Comparison of ENCODE assay signal across 23 cellular contexts in the genomic region with DNA sequence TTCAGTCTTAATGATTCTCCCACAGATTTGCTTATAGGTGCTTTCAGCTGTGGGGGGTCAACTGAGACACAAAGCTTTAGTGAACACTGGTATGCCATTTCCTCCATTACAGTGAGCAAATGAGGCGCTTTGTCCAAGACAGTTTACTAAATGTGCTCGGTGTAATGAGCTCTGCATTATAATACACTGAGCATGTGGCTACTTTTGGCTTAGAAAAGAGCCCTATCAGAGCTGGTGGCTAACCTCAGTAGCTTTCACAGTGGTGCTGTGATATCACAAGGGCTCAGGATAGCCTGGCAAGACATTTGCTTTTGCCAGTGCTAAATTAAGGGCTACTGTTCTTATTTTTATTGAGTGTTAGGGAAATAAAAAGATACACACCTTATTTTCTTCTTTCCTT.
DNase-seq lines count a peak whose midpoint lies in the region; ATAC-seq and TF ChIP-seq lines count a peak whose summit lies in the region.
"Had no signal": no experiment of that assay in that cellular context is flagged by ENCODE, and none has a peak within 500 bp of the region (broad histone marks: within the 10 kb centered on the region; RNA-seq: fewer than 3 reads in every experiment).

No MANE protein-coding gene starts in this region.

- intact Hi-C loops in Right ventricle myocardium superior (cut with DNase I) (no loop called here), cardiac septum (cut with DNase I) (no loop called here)

- no peak overlapping the region for H2BK5ac ChIP-seq in mesendoderm (ENCODE audit: low read length)

- TF ChIP-seq CTCF in glutamatergic neuron (IDR thresholded peaks at IDR 0.05; ENCODE audit: partially characterized antibody, unreplicated experiment) = no peak

- no peaks in the 10 kb centered on the region for H3K36me3 ChIP-seq in mesendoderm (ENCODE audit: control insufficient read depth, insufficient read depth, low read length)
- H3K36me3 ChIP-seq: HAP-1, SJSA1 had no signal

- no peaks in the 10 kb centered on the region for H3K4me1 ChIP-seq in mesendoderm (ENCODE audit: control insufficient read depth, low read depth, low read length)
- H3K4me1 ChIP-seq: SJSA1 had no signal

- peak; percentile 62 for ATAC-seq in Right ventricle myocardium superior (ENCODE audit: poor library complexity)
- ATAC-seq: CD8-positive, alpha-beta T cell; K562 had no signal

- H2BK15ac ChIP-seq in mesendoderm (replicated peaks; ENCODE audit: low read depth) = no peak overlapping the region

- no peak overlapping the region for H3K4me2 ChIP-seq in mesendoderm (ENCODE audit: low read length)

- no peak overlapping the region for H3K27ac Mint-ChIP-seq in glutamatergic neuron (ENCODE audit: unreplicated experiment)
- H3K27ac Mint-ChIP-seq: CD8-positive, alpha-beta T cell had no signal

- no CpG with 5 or more reads among the region's 2 CpGs for WGBS in mesendoderm (ENCODE audit: extremely low coverage, insufficient coverage, low lambda C conversion rate)

- no peaks in the 10 kb centered on the region for H3K36me3 Mint-ChIP-seq in glutamatergic neuron (ENCODE audit: unreplicated experiment)
- H3K36me3 Mint-ChIP-seq: CD8-positive, alpha-beta T cell had no signal

- H3K4me3 Mint-ChIP-seq in glutamatergic neuron (ENCODE audit: unreplicated experiment) = no peak overlapping the region
- H3K4me3 Mint-ChIP-seq: CD8-positive, alpha-beta T cell had no signal

- DNase-seq in Right ventricle myocardium superior (no peak), cardiac septum (ENCODE audit: low spot score) (no peak), NCI-H526 treated with DMSO at 0.1 percent for 48 hours (lab: John Stamatoyannopoulos, UW) (peak; percentile 70), astrocyte of the hippocampus (ENCODE audit: low read depth, low spot score) (peak; percentile 29), glutamatergic neuron (no peak), mesendoderm (no peak), NCI-H226 (no peak)
- DNase-seq: C1 segment of cervical spinal cord; CD8-positive, alpha-beta T cell; DMS 273 treated with DMSO at 0.1 percent for 48 hours; DMS79; EL; GDM1; GOT3; Kasumi-1; NCI-H1092 treated with DMSO at 0.1 percent for 48 hours; NCI-H1436 treated with DMSO at 0.1 percent for 48 hours; NCI-H187 treated with DMSO at 0.1 percent for 48 hours; NCI-H2171 treated with DMSO at 0.1 percent for 48 hours; NCI-H524 had no signal

- H3K4me3 ChIP-seq in mesendoderm (ENCODE audit: low read length) = no peak overlapping the region
- H3K4me3 ChIP-seq: HAP-1, K562, SJSA1 had no signal

- H3K18ac ChIP-seq in mesendoderm (ENCODE audit: low read length) = no peak overlapping the region

- H2AK5ac ChIP-seq in mesendoderm (ENCODE audit: low read length) = no peak overlapping the region

- H3K27me3 ChIP-seq in mesendoderm (ENCODE audit: insufficient read depth, low read length, poor library complexity) = no peaks in the 10 kb centered on the region
- H3K27me3 ChIP-seq: SJSA1 had no signal

- H4K8ac ChIP-seq in mesendoderm (ENCODE audit: low read depth, low read length) = no peak overlapping the region

- no peaks in the 10 kb centered on the region for H3K79me1 ChIP-seq in mesendoderm (ENCODE audit: low read length)

- H4K5ac ChIP-seq in mesendoderm (ENCODE audit: low read length) = no peak overlapping the region

- no peaks in the 10 kb centered on the region for H3K79me2 ChIP-seq in mesendoderm (ENCODE audit: control insufficient read depth, insufficient read depth, low read length)

- H3K27me3 Mint-ChIP-seq in glutamatergic neuron (ENCODE audit: unreplicated experiment) = peaks cover 5% of the 10 kb centered on the region

- no peak overlapping the region for H3K4ac ChIP-seq in mesendoderm (ENCODE audit: low read depth, low read length)

- H3K9me3 Mint-ChIP-seq in glutamatergic neuron (ENCODE audit: unreplicated experiment) = no peaks in the 10 kb centered on the region
- H3K9me3 Mint-ChIP-seq: CD8-positive, alpha-beta T cell had no signal

- no peak overlapping the region for H3K23ac ChIP-seq in mesendoderm (ENCODE audit: low read length)

- peaks cover 13% of the 10 kb centered on the region for H3K4me1 Mint-ChIP-seq in glutamatergic neuron (ENCODE audit: low read depth, unreplicated experiment)

- no peak overlapping the region for H2BK120ac ChIP-seq in mesendoderm (ENCODE audit: low read depth, low read length)

- no peak overlapping the region for H3K56ac ChIP-seq in mesendoderm (ENCODE audit: low read length)

- H3K27ac ChIP-seq in mesendoderm (ENCODE audit: low read depth, low read length) = no peak overlapping the region
- H3K27ac ChIP-seq: SJSA1 had no signal

- H3K9ac ChIP-seq in mesendoderm (ENCODE audit: low read length) = no peak overlapping the region

Comparison
In these comparisons a context has a peak if more than half of its experiments do, and no peak if none do; other contexts are left out.
1. DNase-seq: peak in NCI-H526 treated with DMSO at 0.1 percent for 48 hours (single experiment) and astrocyte of the hippocampus (single experiment); none in Right ventricle myocardium superior (single experiment), cardiac septum (single experiment), glutamatergic neuron (single experiment), mesendoderm (single experiment) and NCI-H226 (single experiment).